ENCODE assay signal across 1 cellular context in genomic region chrX:107894038-107894437, GRCh38.
TF ChIP-seq lines count a peak whose summit lies in the region.

No MANE protein-coding gene starts in this region.

TF ChIP-seq in K562, 482 proteins besides CTCF, POLR2A, EP300 and RAD21 (continued from another document):
- TF ChIP-seq ZNF280A (IDR thresholded peaks at IDR 0.05; ENCODE audit: low read depth, partially characterized antibody) (peak; percentile 19), ZBTB33 (CRISPR knock-in tag; IDR thresholded peaks at IDR 0.05) (no peak), SMARCE1 (IDR thresholded peaks at IDR 0.05) (no peak), TEAD2 (tag; IDR thresholded peaks at IDR 0.05) (no peak), CBX3 (IDR thresholded peaks at IDR 0.05; ENCODE audit: borderline replicate concordance in 1 of 2, low read length in 2 of 2) (peak in 1 of 2 experiments; percentile 85; a peak in 1 of 3 replicates), KAT8 (IDR thresholded peaks at IDR 0.05; ENCODE audit: low read depth) (no peak), CBX5 (IDR thresholded peaks at IDR 0.05; ENCODE audit: borderline replicate concordance, low read depth) (0 out of 2 replicates have a peak, but pooled peaks have one; percentile 65), ZBTB17 (CRISPR knock-in tag; IDR thresholded peaks at IDR 0.05) (no peak), SMC3 (conservative IDR thresholded peaks at IDR 0.05; ENCODE audit: insufficient read depth, low read depth, low read length) (peak; percentile 40; the same call in 1 of the 2 replicates), ZFP1 (CRISPR knock-in tag; IDR thresholded peaks at IDR 0.05) (peak; percentile 99), E4F1 (CRISPR knock-in tag; IDR thresholded peaks at IDR 0.05; ENCODE audit: borderline replicate concordance) (no peak), DEAF1 (CRISPR knock-in tag; IDR thresholded peaks at IDR 0.05) (peak; percentile 46; the same call in 1 of the 2 replicates), STAG1 (CRISPR knock-in tag; IDR thresholded peaks at IDR 0.05; ENCODE audit: borderline replicate concordance) (peak; percentile 54; the same call in 1 of the 2 replicates), THRAP3 (IDR thresholded peaks at IDR 0.05; ENCODE audit: borderline replicate concordance) (no peak), PPARD (CRISPR knock-in tag; IDR thresholded peaks at IDR 0.05) (no peak), MYNN (IDR thresholded peaks at IDR 0.05) (no peak), MYNN (CRISPR knock-in tag; IDR thresholded peaks at IDR 0.05) (no peak), MBD1 (CRISPR knock-in tag; IDR thresholded peaks at IDR 0.05) (no peak), GATAD2B (IDR thresholded peaks at IDR 0.05; ENCODE audit: borderline replicate concordance) (no peak), ARID2 (IDR thresholded peaks at IDR 0.05) (0 out of 2 replicates have a peak, but pooled peaks have one; percentile 15), ESRRB (CRISPR knock-in tag; IDR thresholded peaks at IDR 0.05; ENCODE audit: borderline replicate concordance) (no peak), PRPF4 (IDR thresholded peaks at IDR 0.05; ENCODE audit: insufficient read depth, low read depth, low read length, poor library complexity, severe bottlenecking) (no peak), SMARCC2 (IDR thresholded peaks at IDR 0.05; ENCODE audit: low read depth) (no peak)
